1 cellular context compared by ENCODE assay signal in the genomic region with DNA sequence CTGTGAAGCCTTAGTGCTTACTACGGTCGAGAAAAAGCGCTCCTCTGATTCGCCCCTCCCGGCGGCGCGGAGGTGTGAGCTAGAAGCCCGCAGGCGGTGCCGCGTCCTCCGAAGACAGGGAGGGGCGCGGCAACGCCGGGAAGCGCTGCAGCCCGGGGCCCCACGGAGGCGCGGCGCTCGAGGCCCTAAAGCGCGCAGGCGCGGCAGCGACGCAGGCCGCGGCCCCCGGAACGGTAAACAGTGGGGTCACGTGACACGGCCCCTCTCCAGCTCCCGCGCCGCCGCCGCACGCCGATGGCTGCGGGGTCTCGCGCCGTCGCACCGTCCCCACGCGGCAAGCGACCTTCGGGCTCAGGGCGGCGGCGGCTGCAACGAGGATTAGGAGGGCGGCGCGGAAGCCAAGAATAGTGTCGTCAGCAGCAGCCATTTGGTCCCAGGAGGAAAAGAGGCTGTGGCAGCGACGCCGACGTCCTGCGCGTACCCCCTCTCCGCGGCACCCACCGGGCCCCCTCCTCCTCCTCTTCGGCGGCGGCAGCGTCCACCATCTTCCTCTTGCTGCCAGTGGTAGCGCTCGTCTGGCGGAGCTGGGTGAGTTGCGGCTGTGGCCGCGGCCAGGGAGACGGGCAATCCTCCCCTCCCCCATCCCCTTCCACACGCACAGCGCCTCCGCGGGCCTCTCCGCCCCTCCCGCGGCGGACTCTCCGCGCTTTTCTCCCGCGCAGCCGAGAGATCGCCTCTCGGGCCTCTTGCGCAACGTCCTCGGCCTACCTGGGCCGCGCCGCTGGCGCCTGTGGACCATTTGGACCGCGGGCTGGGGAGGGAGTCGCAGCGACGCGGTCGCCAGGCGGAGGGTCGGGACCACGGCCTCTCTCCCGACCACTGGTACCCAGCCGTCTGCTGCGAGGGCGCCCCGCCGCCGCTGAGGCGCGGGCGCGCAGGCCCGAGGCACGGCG.
TF ChIP-seq lines count a peak whose summit lies in the region.

A gene with protein sequence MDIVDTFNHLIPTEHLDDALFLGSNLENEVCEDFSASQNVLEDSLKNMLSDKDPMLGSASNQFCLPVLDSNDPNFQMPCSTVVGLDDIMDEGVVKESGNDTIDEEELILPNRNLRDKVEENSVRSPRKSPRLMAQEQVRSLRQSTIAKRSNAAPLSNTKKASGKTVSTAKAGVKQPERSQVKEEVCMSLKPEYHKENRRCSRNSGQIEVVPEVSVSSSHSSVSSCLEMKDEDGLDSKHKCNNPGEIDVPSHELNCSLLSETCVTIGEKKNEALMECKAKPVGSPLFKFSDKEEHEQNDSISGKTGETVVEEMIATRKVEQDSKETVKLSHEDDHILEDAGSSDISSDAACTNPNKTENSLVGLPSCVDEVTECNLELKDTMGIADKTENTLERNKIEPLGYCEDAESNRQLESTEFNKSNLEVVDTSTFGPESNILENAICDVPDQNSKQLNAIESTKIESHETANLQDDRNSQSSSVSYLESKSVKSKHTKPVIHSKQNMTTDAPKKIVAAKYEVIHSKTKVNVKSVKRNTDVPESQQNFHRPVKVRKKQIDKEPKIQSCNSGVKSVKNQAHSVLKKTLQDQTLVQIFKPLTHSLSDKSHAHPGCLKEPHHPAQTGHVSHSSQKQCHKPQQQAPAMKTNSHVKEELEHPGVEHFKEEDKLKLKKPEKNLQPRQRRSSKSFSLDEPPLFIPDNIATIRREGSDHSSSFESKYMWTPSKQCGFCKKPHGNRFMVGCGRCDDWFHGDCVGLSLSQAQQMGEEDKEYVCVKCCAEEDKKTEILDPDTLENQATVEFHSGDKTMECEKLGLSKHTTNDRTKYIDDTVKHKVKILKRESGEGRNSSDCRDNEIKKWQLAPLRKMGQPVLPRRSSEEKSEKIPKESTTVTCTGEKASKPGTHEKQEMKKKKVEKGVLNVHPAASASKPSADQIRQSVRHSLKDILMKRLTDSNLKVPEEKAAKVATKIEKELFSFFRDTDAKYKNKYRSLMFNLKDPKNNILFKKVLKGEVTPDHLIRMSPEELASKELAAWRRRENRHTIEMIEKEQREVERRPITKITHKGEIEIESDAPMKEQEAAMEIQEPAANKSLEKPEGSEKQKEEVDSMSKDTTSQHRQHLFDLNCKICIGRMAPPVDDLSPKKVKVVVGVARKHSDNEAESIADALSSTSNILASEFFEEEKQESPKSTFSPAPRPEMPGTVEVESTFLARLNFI (N-terminal part only) (plus strand): TSS at position 240 of the 953 bp plus-strand sequence. CDS start 10,750 bp downstream, outside the sequence.

TF ChIP-seq in WTC11, 78 proteins besides CTCF, POLR2A, EP300 and RAD21 (continued from another document and continues in another):
- TF ChIP-seq, protein P1, sequence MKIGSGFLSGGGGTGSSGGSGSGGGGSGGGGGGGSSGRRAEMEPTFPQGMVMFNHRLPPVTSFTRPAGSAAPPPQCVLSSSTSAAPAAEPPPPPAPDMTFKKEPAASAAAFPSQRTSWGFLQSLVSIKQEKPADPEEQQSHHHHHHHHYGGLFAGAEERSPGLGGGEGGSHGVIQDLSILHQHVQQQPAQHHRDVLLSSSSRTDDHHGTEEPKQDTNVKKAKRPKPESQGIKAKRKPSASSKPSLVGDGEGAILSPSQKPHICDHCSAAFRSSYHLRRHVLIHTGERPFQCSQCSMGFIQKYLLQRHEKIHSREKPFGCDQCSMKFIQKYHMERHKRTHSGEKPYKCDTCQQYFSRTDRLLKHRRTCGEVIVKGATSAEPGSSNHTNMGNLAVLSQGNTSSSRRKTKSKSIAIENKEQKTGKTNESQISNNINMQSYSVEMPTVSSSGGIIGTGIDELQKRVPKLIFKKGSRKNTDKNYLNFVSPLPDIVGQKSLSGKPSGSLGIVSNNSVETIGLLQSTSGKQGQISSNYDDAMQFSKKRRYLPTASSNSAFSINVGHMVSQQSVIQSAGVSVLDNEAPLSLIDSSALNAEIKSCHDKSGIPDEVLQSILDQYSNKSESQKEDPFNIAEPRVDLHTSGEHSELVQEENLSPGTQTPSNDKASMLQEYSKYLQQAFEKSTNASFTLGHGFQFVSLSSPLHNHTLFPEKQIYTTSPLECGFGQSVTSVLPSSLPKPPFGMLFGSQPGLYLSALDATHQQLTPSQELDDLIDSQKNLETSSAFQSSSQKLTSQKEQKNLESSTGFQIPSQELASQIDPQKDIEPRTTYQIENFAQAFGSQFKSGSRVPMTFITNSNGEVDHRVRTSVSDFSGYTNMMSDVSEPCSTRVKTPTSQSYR (CRISPR knock-in tag; IDR thresholded peaks at IDR 0.05): peak; percentile 26; the same call in 1 of the 2 replicates
- TF ChIP-seq, protein P2, sequence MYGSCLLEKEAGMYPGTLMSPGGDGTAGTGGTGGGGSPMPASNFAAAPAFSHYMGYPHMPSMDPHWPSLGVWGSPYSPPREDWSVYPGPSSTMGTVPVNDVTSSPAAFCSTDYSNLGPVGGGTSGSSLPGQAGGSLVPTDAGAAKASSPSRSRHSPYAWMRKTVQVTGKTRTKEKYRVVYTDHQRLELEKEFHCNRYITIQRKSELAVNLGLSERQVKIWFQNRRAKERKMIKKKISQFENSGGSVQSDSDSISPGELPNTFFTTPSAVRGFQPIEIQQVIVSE (CRISPR knock-in tag; IDR thresholded peaks at IDR 0.05; ENCODE audit: borderline replicate concordance): no peak
- TF ChIP-seq CBFB (CRISPR knock-in tag; IDR thresholded peaks at IDR 0.05; ENCODE audit: low read depth): no peak
- TF ChIP-seq, protein P3, sequence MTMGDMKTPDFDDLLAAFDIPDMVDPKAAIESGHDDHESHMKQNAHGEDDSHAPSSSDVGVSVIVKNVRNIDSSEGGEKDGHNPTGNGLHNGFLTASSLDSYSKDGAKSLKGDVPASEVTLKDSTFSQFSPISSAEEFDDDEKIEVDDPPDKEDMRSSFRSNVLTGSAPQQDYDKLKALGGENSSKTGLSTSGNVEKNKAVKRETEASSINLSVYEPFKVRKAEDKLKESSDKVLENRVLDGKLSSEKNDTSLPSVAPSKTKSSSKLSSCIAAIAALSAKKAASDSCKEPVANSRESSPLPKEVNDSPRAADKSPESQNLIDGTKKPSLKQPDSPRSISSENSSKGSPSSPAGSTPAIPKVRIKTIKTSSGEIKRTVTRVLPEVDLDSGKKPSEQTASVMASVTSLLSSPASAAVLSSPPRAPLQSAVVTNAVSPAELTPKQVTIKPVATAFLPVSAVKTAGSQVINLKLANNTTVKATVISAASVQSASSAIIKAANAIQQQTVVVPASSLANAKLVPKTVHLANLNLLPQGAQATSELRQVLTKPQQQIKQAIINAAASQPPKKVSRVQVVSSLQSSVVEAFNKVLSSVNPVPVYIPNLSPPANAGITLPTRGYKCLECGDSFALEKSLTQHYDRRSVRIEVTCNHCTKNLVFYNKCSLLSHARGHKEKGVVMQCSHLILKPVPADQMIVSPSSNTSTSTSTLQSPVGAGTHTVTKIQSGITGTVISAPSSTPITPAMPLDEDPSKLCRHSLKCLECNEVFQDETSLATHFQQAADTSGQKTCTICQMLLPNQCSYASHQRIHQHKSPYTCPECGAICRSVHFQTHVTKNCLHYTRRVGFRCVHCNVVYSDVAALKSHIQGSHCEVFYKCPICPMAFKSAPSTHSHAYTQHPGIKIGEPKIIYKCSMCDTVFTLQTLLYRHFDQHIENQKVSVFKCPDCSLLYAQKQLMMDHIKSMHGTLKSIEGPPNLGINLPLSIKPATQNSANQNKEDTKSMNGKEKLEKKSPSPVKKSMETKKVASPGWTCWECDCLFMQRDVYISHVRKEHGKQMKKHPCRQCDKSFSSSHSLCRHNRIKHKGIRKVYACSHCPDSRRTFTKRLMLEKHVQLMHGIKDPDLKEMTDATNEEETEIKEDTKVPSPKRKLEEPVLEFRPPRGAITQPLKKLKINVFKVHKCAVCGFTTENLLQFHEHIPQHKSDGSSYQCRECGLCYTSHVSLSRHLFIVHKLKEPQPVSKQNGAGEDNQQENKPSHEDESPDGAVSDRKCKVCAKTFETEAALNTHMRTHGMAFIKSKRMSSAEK (CRISPR knock-in tag; IDR thresholded peaks at IDR 0.05; ENCODE audit: borderline replicate concordance): no peak
- no peak for TF ChIP-seq SMAD4 (CRISPR knock-in tag; IDR thresholded peaks at IDR 0.05)
- TF ChIP-seq, protein P4, sequence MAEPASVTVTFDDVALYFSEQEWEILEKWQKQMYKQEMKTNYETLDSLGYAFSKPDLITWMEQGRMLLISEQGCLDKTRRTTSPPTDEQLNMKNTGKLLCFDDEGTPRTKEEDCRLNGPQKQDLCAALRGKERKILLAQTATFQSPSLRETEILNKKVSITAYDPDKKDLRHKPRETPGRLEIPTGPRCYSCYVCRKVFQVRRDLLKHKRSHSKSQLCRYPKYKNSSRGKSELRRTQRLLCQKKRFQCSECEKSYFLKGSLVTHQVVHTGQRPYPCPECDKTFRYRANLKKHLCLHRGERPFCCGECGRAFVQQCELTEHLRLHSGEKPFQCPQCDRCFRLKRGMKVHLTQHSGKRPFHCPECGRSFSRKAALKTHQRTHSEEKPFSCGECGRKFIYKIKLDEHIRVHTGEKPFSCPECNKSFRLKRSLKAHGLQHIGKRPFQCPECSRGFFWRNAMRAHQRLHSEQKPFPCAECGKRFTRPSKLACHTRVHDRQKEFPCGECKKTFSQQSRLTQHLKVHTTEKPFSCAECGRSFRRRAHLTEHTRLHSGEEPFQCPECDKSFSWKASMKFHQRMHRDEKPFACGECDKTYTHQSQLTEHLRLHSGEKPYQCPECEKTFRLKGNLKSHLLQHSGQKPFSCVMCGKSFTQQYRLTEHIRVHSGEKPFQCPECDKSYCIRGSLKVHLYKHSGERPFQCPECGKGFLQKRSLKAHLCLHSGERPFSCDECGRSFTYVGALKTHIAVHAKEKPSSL (CRISPR knock-in tag; conservative IDR thresholded peaks at IDR 0.05): no peak
- no peak for TF ChIP-seq MXD4 (CRISPR knock-in tag; IDR thresholded peaks at IDR 0.05; ENCODE audit: borderline replicate concordance)
- TF ChIP-seq FOXP1 (CRISPR knock-in tag; IDR thresholded peaks at IDR 0.05; ENCODE audit: borderline replicate concordance): no peak; the same call in 1 of the 2 replicates
- TF ChIP-seq, protein P5, sequence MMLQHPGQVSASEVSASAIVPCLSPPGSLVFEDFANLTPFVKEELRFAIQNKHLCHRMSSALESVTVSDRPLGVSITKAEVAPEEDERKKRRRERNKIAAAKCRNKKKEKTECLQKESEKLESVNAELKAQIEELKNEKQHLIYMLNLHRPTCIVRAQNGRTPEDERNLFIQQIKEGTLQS (CRISPR knock-in tag; conservative IDR thresholded peaks at IDR 0.05): no peak
- TF ChIP-seq GTF2I (CRISPR knock-in tag; conservative IDR thresholded peaks at IDR 0.05): no peak
- TF ChIP-seq ZNF121 (CRISPR knock-in tag; IDR thresholded peaks at IDR 0.05): 0 out of 2 replicates have a peak, but pooled peaks have one; percentile 23
- TF ChIP-seq GRHL2 (CRISPR knock-in tag; IDR thresholded peaks at IDR 0.05; ENCODE audit: insufficient replicate concordance, severe bottlenecking): no peak
- TF ChIP-seq TCF7 (CRISPR knock-in tag; IDR thresholded peaks at IDR 0.05; ENCODE audit: low read depth): no peak
- TF ChIP-seq IRF1 (CRISPR knock-in tag; IDR thresholded peaks at IDR 0.05): peak; percentile 79; the same call in 1 of the 2 replicates
- TF ChIP-seq ZNF232 (CRISPR knock-in tag; IDR thresholded peaks at IDR 0.05): peak; percentile 71; the same call in 1 of the 2 replicates
- peak; percentile 56; the same call in 1 of the 2 replicates for TF ChIP-seq NFE2L1 (CRISPR knock-in tag; IDR thresholded peaks at IDR 0.05)
- TF ChIP-seq TEAD4 (CRISPR knock-in tag; IDR thresholded peaks at IDR 0.05): no peak
- TF ChIP-seq NR1H2 (CRISPR knock-in tag; IDR thresholded peaks at IDR 0.05): 0 out of 2 replicates have a peak, but pooled peaks have one; percentile 33
- no peak for TF ChIP-seq ATF6 (CRISPR knock-in tag; IDR thresholded peaks at IDR 0.05)
- no peak for TF ChIP-seq ZBTB21 (CRISPR knock-in tag; IDR thresholded peaks at IDR 0.05; ENCODE audit: borderline replicate concordance)
- TF ChIP-seq USF1 (CRISPR knock-in tag; IDR thresholded peaks at IDR 0.05): peak; percentile 93
- no peak for TF ChIP-seq TEAD1 (CRISPR knock-in tag; IDR thresholded peaks at IDR 0.05)
- TF ChIP-seq MYBL2 (CRISPR knock-in tag; IDR thresholded peaks at IDR 0.05): no peak
- TF ChIP-seq ZNF138 (CRISPR knock-in tag; conservative IDR thresholded peaks at IDR 0.05): no peak
- TF ChIP-seq CREB1 (CRISPR knock-in tag; IDR thresholded peaks at IDR 0.05): no peak
- no peak for TF ChIP-seq ZNF219 (CRISPR knock-in tag; IDR thresholded peaks at IDR 0.05; ENCODE audit: borderline replicate concordance)
- TF ChIP-seq NFYB (CRISPR knock-in tag; conservative IDR thresholded peaks at IDR 0.05; ENCODE audit: low read depth): no peak
- no peak for TF ChIP-seq E2F4 (CRISPR knock-in tag; IDR thresholded peaks at IDR 0.05; ENCODE audit: borderline replicate concordance, low read depth)
- TF ChIP-seq IRF2 (CRISPR knock-in tag; IDR thresholded peaks at IDR 0.05; ENCODE audit: borderline replicate concordance, low read depth): no peak
- no peak for TF ChIP-seq ZNF396 (CRISPR knock-in tag; IDR thresholded peaks at IDR 0.05; ENCODE audit: borderline replicate concordance)
- TF ChIP-seq KAT7 (CRISPR knock-in tag; IDR thresholded peaks at IDR 0.05; ENCODE audit: borderline replicate concordance): peak; percentile 94
